Comparison of ENCODE assay signal across 28 cellular contexts in genomic region chr9:15390200-15390599, GRCh38.
"Had no signal": no experiment of that assay in that cellular context is flagged by ENCODE, and none has a peak within 500 bp of the region (broad histone marks: within the 10 kb centered on the region; RNA-seq: fewer than 3 reads in every experiment).

No MANE protein-coding gene starts in this region.

- FAIRE-seq: endometrium, pancreas, urothelium cell line had no signal

- ATAC-seq: activated CD4-positive, CD25-positive, alpha-beta regulatory T cell treated with anti-CD3 and anti-CD28 coated beads, Interleukin-2, amount 50 U/mL, for 24 hours; heart right ventricle; naive thymus-derived CD8-positive, alpha-beta T cell; pancreas had no signal

- H3K27ac ChIP-seq: ascending aorta, epithelial cell of prostate, esophagus squamous epithelium, heart right ventricle, pancreas, prostate gland, right atrium auricular region, spleen, tibial nerve, WERI-Rb-1 had no signal

- H3K4me3 ChIP-seq: ascending aorta, esophagus squamous epithelium, heart right ventricle, pancreas, prostate gland, right atrium auricular region, spleen, tibial nerve had no signal

- H3K36me3 ChIP-seq: ascending aorta, esophagus squamous epithelium, heart right ventricle, pancreas, prostate gland, right atrium auricular region, spleen, tibial nerve, WERI-Rb-1 had no signal

- H3K4me1 ChIP-seq: esophagus squamous epithelium, heart right ventricle, pancreas, prostate gland, right atrium auricular region, spleen, tibial nerve had no signal

- H3K27me3 ChIP-seq: ascending aorta, esophagus squamous epithelium, heart right ventricle, pancreas, right atrium auricular region, spleen, tibial nerve had no signal

- DNase-seq: activated CD4-positive, alpha-beta T cell treated with anti-CD3 and anti-CD28 coated beads for 48 hours; activated CD4-positive, alpha-beta T cell treated with anti-CD3 and anti-CD28 coated beads, Interleukin-2, amount 50 U/mL, for 48 hours; activated CD8-positive, alpha-beta memory T cell treated with anti-CD3 and anti-CD28 coated beads for 24 hours; activated gamma-delta T cell; activated naive CD4-positive, alpha-beta T cell treated with anti-CD3 and anti-CD28 coated beads, Interleukin-2, amount 10 ng/mL, durations not matched to agents 7 days and 5 days; activated naive CD8-positive, alpha-beta T cell treated with anti-CD3 and anti-CD28 coated beads, Interleukin-2, amount 10 ng/mL, durations not matched to agents 7 days and 5 days; activated T-cell treated with anti-CD3 and anti-CD28 coated beads, Interleukin-2, amount 50 U/mL, for 24 hours; effector CD8-positive, alpha-beta T cell; esophagus squamous epithelium; foreskin melanocyte; heart right ventricle; kidney glomerular epithelial cell; mammary epithelial cell; naive thymus-derived CD8-positive, alpha-beta T cell; nucleus accumbens; pancreas; spleen; stimulated activated naive CD4-positive, alpha-beta T cell treated with Interleukin-2 at 50 U/mL for 16 hours; T-helper 1 cell; WERI-Rb-1 had no signal

- H3K9me3 ChIP-seq: ascending aorta, esophagus squamous epithelium, heart right ventricle, pancreas, prostate gland, right atrium auricular region, spleen, tibial nerve had no signal
